In the genomic region with DNA sequence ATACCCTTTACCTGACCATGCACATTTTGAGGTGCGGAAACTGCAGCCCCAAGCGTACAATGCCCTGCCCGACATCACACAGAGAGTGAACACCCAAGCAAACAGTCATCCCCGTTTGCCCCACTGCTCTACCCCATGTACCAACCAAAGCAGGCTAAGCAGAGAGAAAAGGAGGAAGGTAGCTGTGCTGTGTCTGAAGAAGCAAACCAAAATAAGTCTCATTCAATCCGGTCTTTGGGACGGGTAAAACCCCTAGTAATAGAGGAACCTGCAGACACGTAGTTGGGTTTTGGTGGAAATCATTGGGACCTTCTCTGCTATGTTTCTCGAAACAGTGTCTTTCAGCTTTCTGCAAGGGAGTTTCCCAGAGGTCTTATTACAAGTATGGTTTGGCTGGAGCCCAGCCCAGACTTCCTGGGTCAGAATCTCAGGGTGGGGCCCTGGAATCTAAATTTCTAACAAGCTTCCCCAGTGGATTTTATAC, we compare ENCODE assay signal across 1 cellular context.
TF ChIP-seq lines count a peak whose summit lies in the region.

No MANE protein-coding gene starts in this region.

TF ChIP-seq in GM23338, 12 proteins besides CTCF, POLR2A, EP300 and RAD21 (continued from another document):
- TF ChIP-seq, protein P1, sequence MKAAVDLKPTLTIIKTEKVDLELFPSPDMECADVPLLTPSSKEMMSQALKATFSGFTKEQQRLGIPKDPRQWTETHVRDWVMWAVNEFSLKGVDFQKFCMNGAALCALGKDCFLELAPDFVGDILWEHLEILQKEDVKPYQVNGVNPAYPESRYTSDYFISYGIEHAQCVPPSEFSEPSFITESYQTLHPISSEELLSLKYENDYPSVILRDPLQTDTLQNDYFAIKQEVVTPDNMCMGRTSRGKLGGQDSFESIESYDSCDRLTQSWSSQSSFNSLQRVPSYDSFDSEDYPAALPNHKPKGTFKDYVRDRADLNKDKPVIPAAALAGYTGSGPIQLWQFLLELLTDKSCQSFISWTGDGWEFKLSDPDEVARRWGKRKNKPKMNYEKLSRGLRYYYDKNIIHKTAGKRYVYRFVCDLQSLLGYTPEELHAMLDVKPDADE (IDR thresholded peaks at IDR 0.05) = no peak
- no peak for TF ChIP-seq ZNF331 (CRISPR knock-in tag; IDR thresholded peaks at IDR 0.05; ENCODE audit: low read depth)
- no peak for TF ChIP-seq JUNB (IDR thresholded peaks at IDR 0.05; ENCODE audit: unreplicated experiment)
- no peak for TF ChIP-seq ZNF114 (CRISPR knock-in tag; IDR thresholded peaks at IDR 0.05)
TF ChIP-seq in GM23338: peak in this region for 0.
